Comparison of ENCODE assay signal across 8 cellular contexts in the genomic region with DNA sequence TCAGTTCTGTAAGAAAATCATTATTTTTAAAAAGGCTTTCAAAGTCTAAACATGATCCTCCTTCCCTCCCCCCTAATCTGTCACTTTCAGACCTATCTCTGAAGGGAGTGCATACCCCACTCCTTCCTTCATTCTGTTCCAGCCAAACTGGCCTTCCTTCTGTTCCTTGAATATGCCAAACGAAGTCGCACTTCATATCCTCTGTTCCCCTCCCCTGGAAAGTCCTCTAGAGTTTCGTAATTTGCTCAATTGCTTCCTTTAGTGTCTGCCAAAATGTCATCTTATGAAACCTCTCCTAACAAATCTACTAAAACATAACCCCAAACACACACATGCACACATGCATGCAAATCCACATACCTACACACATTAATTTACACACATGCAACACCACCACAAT.
"Had no signal": no experiment of that assay in that cellular context is flagged by ENCODE, and none has a peak within 500 bp of the region (broad histone marks: within the 10 kb centered on the region; RNA-seq: fewer than 3 reads in every experiment).

No MANE protein-coding gene starts in this region.

- H2AFZ ChIP-seq: GM23248 had no signal

- H3K4me1 ChIP-seq: HAP-1 had no signal

- ATAC-seq: HCT116, HepG2 had no signal

- H3K9ac ChIP-seq: GM23248 had no signal

- H3K4me3 ChIP-seq: GM23248, HAP-1 had no signal

- H3K27ac ChIP-seq: GM23248, HL-60 had no signal

- H3K9me3 ChIP-seq: HAP-1 had no signal

- DNase-seq: GM23248, GOT3, H7, HFFc6 had no signal

- H3K36me3 ChIP-seq: HAP-1 had no signal
